1 cellular context compared by ENCODE assay signal in the genomic region with DNA sequence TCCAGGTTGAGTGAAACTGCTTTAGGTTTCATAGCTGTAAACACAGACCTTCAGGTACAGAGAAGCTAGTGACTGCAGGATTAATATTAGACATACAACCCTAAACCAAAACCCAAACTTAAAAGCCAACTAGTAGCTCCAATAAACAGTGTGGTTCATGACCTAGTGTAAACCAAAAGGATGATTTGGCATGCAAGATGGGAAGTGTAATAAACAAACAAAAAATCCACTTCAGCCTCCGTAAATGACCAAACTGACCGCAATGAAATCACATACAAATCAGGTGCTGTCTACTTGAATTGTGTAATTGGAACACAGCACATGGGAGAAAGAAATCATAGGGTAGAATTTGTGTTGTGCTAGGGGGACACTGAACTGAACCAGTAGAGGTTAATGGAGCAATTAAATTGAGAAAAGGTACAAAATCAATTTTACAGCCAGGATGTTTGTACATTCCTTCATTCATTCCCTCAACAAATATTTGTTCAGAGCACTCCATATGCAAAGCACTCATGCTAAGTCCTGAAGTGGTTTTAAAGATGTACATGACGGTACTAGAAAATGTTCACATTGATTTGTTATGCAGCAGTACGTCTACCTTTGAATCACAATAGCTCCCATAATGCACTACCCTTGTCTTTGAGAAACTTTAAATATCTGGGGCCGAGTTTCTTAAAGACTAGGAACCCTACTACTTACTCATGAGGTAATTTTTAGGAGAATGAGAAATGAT.
TF ChIP-seq lines count a peak whose summit lies in the region.

No MANE protein-coding gene starts in this region.

TF ChIP-seq in IMR-90, 13 proteins besides CTCF, POLR2A, EP300 and RAD21 (continued from another document):
- TF ChIP-seq ELK1 (IDR thresholded peaks at IDR 0.05; ENCODE audit: borderline replicate concordance, low read depth, low read length) = no peak
- TF ChIP-seq CHD1 (IDR thresholded peaks at IDR 0.05; ENCODE audit: low read depth, low read length) = no peak
- TF ChIP-seq MXI1 (IDR thresholded peaks at IDR 0.05; ENCODE audit: borderline replicate concordance, low read depth, low read length) = no peak
